19 cellular contexts compared by ENCODE assay signal in genomic region chr19:38093587-38093986, GRCh38.
DNase-seq lines count a peak whose midpoint lies in the region; ATAC-seq and TF ChIP-seq lines count a peak whose summit lies in the region.
"Had no signal": no experiment of that assay in that cellular context is flagged by ENCODE, and none has a peak within 500 bp of the region (broad histone marks: within the 10 kb centered on the region; RNA-seq: fewer than 3 reads in every experiment).

No MANE protein-coding gene starts in this region.

- no peak overlapping the region for H4K91ac ChIP-seq in IMR-90 (ENCODE audit: insufficient read depth, low read depth, low read length)

- TF ChIP-seq POLR2A in IMR-90 (IDR thresholded peaks at IDR 0.05; ENCODE audit: low read depth, low read length) = no peak

- H3K14ac ChIP-seq in IMR-90 (replicated peaks; ENCODE audit: low read depth, low read length) = no peak overlapping the region

- no peak overlapping the region for H2BK5ac ChIP-seq in IMR-90 (ENCODE audit: low read depth, low read length, poor library complexity, severe bottlenecking)

- no peak overlapping the region for H3K9ac ChIP-seq in IMR-90 (ENCODE audit: low read depth, low read length)

- H4K8ac ChIP-seq in IMR-90 (ENCODE audit: low read depth in 2 of 2, low read length in 2 of 2) = no peak overlapping the region

- H3K4ac ChIP-seq in IMR-90 (ENCODE audit: low read depth, low read length) = no peak overlapping the region

- H3K27ac ChIP-seq in IMR-90 (ENCODE audit: insufficient read depth, low read length) (no peak overlapping the region), RWPE1 (peak overlapping the region; percentile 23)

- H3K27me3 ChIP-seq in IMR-90 (ENCODE audit: control insufficient read depth, insufficient read depth, low read length) = no peaks in the 10 kb centered on the region

- intact Hi-C loops in IMR-90 (cut with micrococcal nuclease) = no loop called here
- intact Hi-C loops in head of caudate nucleus (cut with DNase I) = loop anchor here (10.0 kb wide), 1 partner anchor 189 kb away; the partner anchor contains the start of genes SIPA1L3 and WDR87

- dilution Hi-C loops in IMR-90 (cut with HindIII; ENCODE audit: low sequenced_read_pairs, unreplicated experiment) = no loop called here

- POLR2A ChIA-PET in IMR-90 (lab: Charles Lee; ENCODE audit: unreplicated experiment) (no interaction called here), RWPE1 (lab: Yijun Ruan, JAX; ENCODE audit: low non-redundant PET) (interaction anchor here (0.5 kb wide), 1 partner anchor 85 kb away, joined by 3 read pairs; no protein-coding TSS in a partner anchor)

- peak overlapping the region; percentile 27 for H2AFZ ChIP-seq in IMR-90 (replicated peaks; ENCODE audit: low read length, poor library complexity)

- H3K4me2 ChIP-seq in IMR-90 (ENCODE audit: low read depth, low read length) = no peak overlapping the region

- CTCF ChIA-PET in IMR-90 (lab: Yijun Ruan, JAX) (no interaction called here), RWPE1 (lab: Yijun Ruan, JAX) (no interaction called here)

- H3K23ac ChIP-seq in IMR-90 (ENCODE audit: low read depth, low read length) = no peak overlapping the region

- in situ Hi-C loops in IMR-90 (cut with MboI; ENCODE audit: low sequenced_read_pairs) = no loop called here

- H3K4me3 ChIP-seq in IMR-90 (ENCODE audit: insufficient read depth, low read depth, low read length) = no peak overlapping the region
- H3K4me3 ChIP-seq: HAP-1 had no signal

- H2BK15ac ChIP-seq in IMR-90 (ENCODE audit: low read depth, low read length) = no peak overlapping the region

- no peak for TF ChIP-seq RAD21 in IMR-90 (IDR thresholded peaks at IDR 0.05; ENCODE audit: low read length)

- BruUV-seq in IMR-90 (replicated peaks; lab: Mats Ljungman, UMichigan) = no TSS peak

- no peaks in the 10 kb centered on the region for H3K9me1 ChIP-seq in IMR-90 (ENCODE audit: insufficient read depth, low read length)

- H4K20me1 ChIP-seq in IMR-90 (ENCODE audit: insufficient read depth, low read length) = peaks cover 3% of the 10 kb centered on the region; the same call in 1 of the 2 replicates

- peaks cover 13% of the 10 kb centered on the region for H3K36me3 ChIP-seq in IMR-90 (ENCODE audit: control insufficient read depth, insufficient read depth, low read length)

- TF ChIP-seq CTCF in IMR-90 (conservative IDR thresholded peaks at IDR 0.05; ENCODE audit: low read depth, low read length) (no peak), RWPE1 (conservative IDR thresholded peaks at IDR 0.05; ENCODE audit: low read depth) (no peak)

- no peak overlapping the region for H2BK20ac ChIP-seq in IMR-90 (ENCODE audit: low read depth, low read length)

- H2BK120ac ChIP-seq in IMR-90 (ENCODE audit: low read depth, low read length) = no peak overlapping the region

- H3K79me1 ChIP-seq in IMR-90 (ENCODE audit: low read depth in 1 of 2, low read length in 2 of 2) = peaks cover 19 to 54% of the 10 kb centered on the region in 2 experiments

- H3K4me1 ChIP-seq in IMR-90 (ENCODE audit: control insufficient read depth, insufficient read depth, low read length) = no peaks in the 10 kb centered on the region
- H3K4me1 ChIP-seq: HAP-1 had no signal

- 70% methylated on average over 2 of the region's 6 CpGs; no CpG with 5 or more reads in 1 of the 2 experiments for WGBS in IMR-90 (ENCODE audit: extremely low coverage in 2 of 2, insufficient read length in 1 of 2), 2 experiments

- no peak overlapping the region for H2AK5ac ChIP-seq in IMR-90 (ENCODE audit: low read depth, low read length)

- H3K56ac ChIP-seq in IMR-90 (ENCODE audit: extremely low read depth, insufficient read depth, low read length) = no peak overlapping the region

- DNase-seq in IMR-90 (no peak), RWPE1 (ENCODE audit: low spot score) (no peak), head of caudate nucleus (peak in 41 of 42 donors; percentile 18 to 78 (median 56)), pons (ENCODE audit: low spot score) (peak; percentile 49)
- no peak for DNase-seq in stimulated activated naive CD4-positive, alpha-beta T cell treated with Interleukin-2 at 50 U/mL for 16 hours (lab: John Stamatoyannopoulos, UW)
- no peak for DNase-seq in activated effector memory CD4-positive, alpha-beta T cell treated with anti-CD3 and anti-CD28 coated beads, Interleukin-2, amount 50 U/mL, for 16 hours
- DNase-seq: activated CD4-positive, alpha-beta T cell treated with anti-CD3 and anti-CD28 coated beads, Interleukin-2, amount 10 ng/mL, durations not matched to agents 7 days and 5 days; activated naive CD4-positive, alpha-beta T cell treated with Interleukin-2 at 50 U/mL for 16 hours; activated T-cell treated with anti-CD3 and anti-CD28 coated beads for 4 hours; AML-193; endodermal cell; mammary epithelial cell; naive B cell; NCI-H1436; stimulated activated CD4-positive, alpha-beta T cell treated with anti-CD3 and anti-CD28 coated beads, Interleukin-1b, Interleukin-23, amount 100 ng/mL, for 48 hours; T-helper 1 cell had no signal

- ATAC-seq in IMR-90 (ENCODE audit: low read depth) (no peak), HG03025 (IDR thresholded peaks at IDR 0.05; ENCODE audit: low FRiP score, unreplicated experiment) (no peak), HG03196 (IDR thresholded peaks at IDR 0.05; ENCODE audit: unreplicated experiment) (no peak)

- no peak overlapping the region for H4K5ac ChIP-seq in IMR-90 (ENCODE audit: low read depth, low read length)

- H2AK9ac ChIP-seq in IMR-90 (replicated peaks; ENCODE audit: low read depth, low read length, poor library complexity) = no peak overlapping the region

- H3K9me3 ChIP-seq in IMR-90 (ENCODE audit: control insufficient read depth, insufficient read depth, low read length) = no peaks in the 10 kb centered on the region
- H3K9me3 ChIP-seq: HAP-1 had no signal

- H3K18ac ChIP-seq in IMR-90 (ENCODE audit: low read depth, low read length) = no peak overlapping the region

TF ChIP-seq in IMR-90, 13 proteins besides CTCF, POLR2A, EP300 and RAD21:
- TF ChIP-seq SMC3 (IDR thresholded peaks at IDR 0.05; ENCODE audit: low read depth, low read length) (no peak), BHLHE40 (IDR thresholded peaks at IDR 0.05; ENCODE audit: low read depth, low read length) (no peak), MXI1 (IDR thresholded peaks at IDR 0.05; ENCODE audit: borderline replicate concordance, low read depth, low read length) (no peak), MAZ (IDR thresholded peaks at IDR 0.05; ENCODE audit: borderline replicate concordance, low read depth, low read length) (no peak), MAFK (IDR thresholded peaks at IDR 0.05; ENCODE audit: low read depth, low read length) (no peak), FOS (IDR thresholded peaks at IDR 0.05; ENCODE audit: low read depth, low read length) (no peak), RFX5 (IDR thresholded peaks at IDR 0.05; ENCODE audit: low read depth, low read length) (no peak), RCOR1 (IDR thresholded peaks at IDR 0.05; ENCODE audit: insufficient replicate concordance, low read length) (no peak), NFE2L2 (IDR thresholded peaks at IDR 0.05; ENCODE audit: low read depth, low read length) (no peak), CEBPB (IDR thresholded peaks at IDR 0.05; ENCODE audit: low read depth, low read length) (no peak), USF2 (IDR thresholded peaks at IDR 0.05; ENCODE audit: low read depth, low read length) (no peak), ELK1 (IDR thresholded peaks at IDR 0.05; ENCODE audit: borderline replicate concordance, low read depth, low read length) (no peak), CHD1 (IDR thresholded peaks at IDR 0.05; ENCODE audit: low read depth, low read length) (no peak)

Comparison
In these comparisons a context has a peak if more than half of its experiments do, and no peak if none do; other contexts are left out.
1. DNase-seq: peak in head of caudate nucleus (41 of 42) and pons (single experiment); none in IMR-90 (single experiment), RWPE1 (single experiment), stimulated activated naive CD4-positive, alpha-beta T cell treated with Interleukin-2 at 50 U/mL for 16 hours (single experiment) and activated effector memory CD4-positive, alpha-beta T cell treated with anti-CD3 and anti-CD28 coated beads, Interleukin-2, amount 50 U/mL, for 16 hours (single experiment).